In genomic region chr2:12416600-12416999, GRCh38 we compare ENCODE assay signal across 8 cellular contexts.
A peak's percentile ranks its signal among the peaks of the same experiment; 100 is the strongest.
DNase-seq lines count a peak whose midpoint lies in the region; ATAC-seq and TF ChIP-seq lines count a peak whose summit lies in the region.

No MANE protein-coding gene starts in this region.

- H3K4me1 ChIP-seq in Panc1 (ENCODE audit: control insufficient read depth, insufficient read depth, low read length), result no peaks in the 10 kb centered on the region

- POLR2A ChIA-PET in Panc1 (lab: Charles Lee), result no interaction called here

- no peak overlapping the region for H3K27ac ChIP-seq in Panc1 (ENCODE audit: low read length)

- intact Hi-C loops in Panc1 (cut with micrococcal nuclease; ENCODE audit: unreplicated experiment), result no loop called here

- in situ Hi-C loops in Panc1 (cut with HindIII; ENCODE audit: low pct_unique_long_range_greater_than_20kb, low sequenced_read_pairs), result no loop called here

- H3K4me3 ChIP-seq in GM06990 (replicated peaks; ENCODE audit: low read depth, low read length), result no peak overlapping the region
- no peak overlapping the region for H3K4me3 ChIP-seq in Panc1 (ENCODE audit: low read depth in 2 of 2, low read length in 2 of 2)
- H3K4me3 ChIP-seq in kidney epithelial cell (ENCODE audit: low read depth, low read length), result no peak overlapping the region

- H3K27me3 Mint-ChIP-seq in activated naive CD8-positive, alpha-beta T cell treated with anti-CD3 and anti-CD28 coated beads for 36 hours, result no peaks in the 10 kb centered on the region

- H3K27ac Mint-ChIP-seq in activated naive CD8-positive, alpha-beta T cell treated with anti-CD3 and anti-CD28 coated beads for 36 hours, result no peak overlapping the region

- TF ChIP-seq CTCF in GM06990 (IDR thresholded peaks at IDR 0.05; ENCODE audit: insufficient read depth, low read length, poor library complexity, severe bottlenecking), result peak; percentile 54
- TF ChIP-seq CTCF in Panc1 (IDR thresholded peaks at IDR 0.05), result peak; percentile 34
- TF ChIP-seq CTCF in kidney epithelial cell (IDR thresholded peaks at IDR 0.05; ENCODE audit: insufficient read depth, low read length, poor library complexity, severe bottlenecking), result peak; percentile 41

- CTCF ChIA-PET in Panc1 (lab: Charles Lee), result no interaction called here

- no peak for ATAC-seq in Panc1
- no peak for ATAC-seq in HG03439 (IDR thresholded peaks at IDR 0.05; ENCODE audit: unreplicated experiment)

- H3K36me3 Mint-ChIP-seq in activated naive CD8-positive, alpha-beta T cell treated with anti-CD3 and anti-CD28 coated beads for 36 hours, result no peaks in the 10 kb centered on the region

- no peaks in the 10 kb centered on the region for H3K9me3 Mint-ChIP-seq in activated naive CD8-positive, alpha-beta T cell treated with anti-CD3 and anti-CD28 coated beads for 36 hours

- H3K36me3 ChIP-seq in GM06990 (ENCODE audit: control insufficient read depth, insufficient read depth, low read length) (no peaks in the 10 kb centered on the region), Panc1 (ENCODE audit: control insufficient read depth, insufficient read depth, low read length) (no peaks in the 10 kb centered on the region), kidney epithelial cell (ENCODE audit: control insufficient read depth, insufficient read depth, low read length) (no peaks in the 10 kb centered on the region)

- no peak overlapping the region for H3K4me3 Mint-ChIP-seq in activated naive CD8-positive, alpha-beta T cell treated with anti-CD3 and anti-CD28 coated beads for 36 hours

- H3K4me1 Mint-ChIP-seq in activated naive CD8-positive, alpha-beta T cell treated with anti-CD3 and anti-CD28 coated beads for 36 hours, result peaks cover 31% of the 10 kb centered on the region

- no peaks in the 10 kb centered on the region for H3K27me3 ChIP-seq in GM06990 (replicated peaks; ENCODE audit: control insufficient read depth, insufficient read depth, low read length)
- no peaks in the 10 kb centered on the region for H3K27me3 ChIP-seq in Panc1 (ENCODE audit: control insufficient read depth, insufficient read depth, low read length)
- no peaks in the 10 kb centered on the region for H3K27me3 ChIP-seq in kidney epithelial cell (ENCODE audit: control insufficient read depth, insufficient read depth, low read length)

- no peak for DNase-seq in GM06990 (ENCODE audit: extremely low read depth, insufficient read length)
- DNase-seq in Panc1 (ENCODE audit: low read depth, low spot score), result no peak
- DNase-seq in activated naive CD8-positive, alpha-beta T cell treated with anti-CD3 and anti-CD28 coated beads for 36 hours, result peak; percentile 21
- DNase-seq in kidney epithelial cell (ENCODE audit: low read depth), result no peak
- peak; percentile 9 to 41 for DNase-seq in stimulated activated CD8-positive, alpha-beta memory T cell treated with anti-CD3 and anti-CD28 coated beads, Interleukin-15, amount 100 ng/mL, for 4 hours (ENCODE audit: low read depth in 2 of 2)
- no peak for DNase-seq in SIG-M5 (lab: John Stamatoyannopoulos, UW)
- DNase-seq in NCI-H526 treated with DMSO at 0.1 percent for 48 hours (lab: John Stamatoyannopoulos, UW), result no peak

- H3K9me3 ChIP-seq in Panc1 (ENCODE audit: control insufficient read depth, insufficient read depth, low read depth, low read length), result no peaks in the 10 kb centered on the region

- no TSS peak for BruUV-seq in Panc1 (replicated peaks; lab: Mats Ljungman, UMichigan)

Comparison
In these comparisons a context has a peak if more than half of its experiments do, and no peak if none do; other contexts are left out.
1. DNase-seq: peak in activated naive CD8-positive, alpha-beta T cell treated with anti-CD3 and anti-CD28 coated beads for 36 hours (single experiment) and stimulated activated CD8-positive, alpha-beta memory T cell treated with anti-CD3 and anti-CD28 coated beads, Interleukin-15, amount 100 ng/mL, for 4 hours (2 of 2); none in GM06990 (single experiment), Panc1 (single experiment), kidney epithelial cell (single experiment), SIG-M5 (single experiment) and NCI-H526 treated with DMSO at 0.1 percent for 48 hours (single experiment).
2. Peak in every context shown above with its lines, with median percentiles within 50 percentile points of each other: CTCF ChIP-seq.